In the genomic region with DNA sequence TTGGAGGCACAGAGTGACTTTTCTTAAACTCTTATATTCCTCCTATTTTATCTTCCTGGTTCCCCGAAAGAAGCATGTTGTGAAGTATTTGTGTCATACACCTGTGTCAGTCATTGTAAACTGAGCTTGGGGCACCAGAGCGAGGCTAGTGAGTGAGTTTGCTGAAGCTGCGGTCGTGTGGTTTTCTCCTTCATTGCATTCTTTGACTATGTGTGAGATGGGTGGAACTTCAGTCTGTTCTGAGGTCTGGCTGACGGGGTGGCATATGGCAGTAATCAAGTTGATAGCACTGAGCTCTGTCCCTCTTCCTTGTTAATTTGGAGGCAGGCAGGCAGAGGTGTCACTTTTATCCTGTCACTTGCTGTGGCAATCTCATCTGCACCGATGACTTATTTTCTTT, we compare ENCODE assay signal across 8 cellular contexts. TPM values are rescaled to one million over a fixed set of nuclear protein-coding genes. Genes with fewer than 3 reads are reported as not detected.
A peak's percentile ranks its signal among the peaks of the same experiment; 100 is the strongest.
DNase-seq lines count a peak whose midpoint lies in the region; ATAC-seq, FAIRE-seq and TF ChIP-seq lines count a peak whose summit lies in the region.

No MANE protein-coding gene starts in this region.

- H3K9me3 Mint-ChIP-seq in activated CD4-positive, alpha-beta memory T cell treated with anti-CD3 and anti-CD28 coated beads for 36 hours, result no peaks in the 10 kb centered on the region

- H3K27me3 ChIP-seq in BJ (ENCODE audit: control insufficient read depth, insufficient read depth, low read length) (no peaks in the 10 kb centered on the region), suprapubic skin (no peaks in the 10 kb centered on the region)

- H3K4me1 ChIP-seq in suprapubic skin, result peaks cover 64% of the 10 kb centered on the region

- H3K4me3 ChIP-seq in BJ (ENCODE audit: low read depth, low read length) (no peak overlapping the region), suprapubic skin (no peak overlapping the region)

- peaks cover 4% of the 10 kb centered on the region for H3K36me3 Mint-ChIP-seq in activated CD4-positive, alpha-beta memory T cell treated with anti-CD3 and anti-CD28 coated beads for 36 hours

- H3K4me1 Mint-ChIP-seq in activated CD4-positive, alpha-beta memory T cell treated with anti-CD3 and anti-CD28 coated beads for 36 hours (ENCODE audit: low read depth), result peaks cover 67% of the 10 kb centered on the region

- CTCF ChIA-PET in BJ (lab: Yijun Ruan, JAX), result interaction anchor here (1.8 to 1.9 kb wide), 2 partner anchors 16 to 24 kb away, joined by 4 to 8 read pairs; no protein-coding TSS in a partner anchor
- CTCF ChIA-PET in activated CD4-positive, alpha-beta memory T cell treated with anti-CD3 and anti-CD28 coated beads for 36 hours (lab: Charles Lee), result interaction anchor here (1.3 to 1.8 kb wide), 2 partner anchors 16 to 48 kb away, joined by 3 to 9 read pairs; a partner anchor contains a TSS

- POLR2A ChIA-PET in BJ (lab: Charles Lee), result interaction anchor here (0.6 to 0.7 kb wide), 2 partner anchors 180 to 1576 kb away, joined by 3 to 4 read pairs; no protein-coding TSS in a partner anchor
- POLR2A ChIA-PET in activated CD4-positive, alpha-beta memory T cell treated with anti-CD3 and anti-CD28 coated beads for 36 hours (lab: Charles Lee), result no interaction called here

- no peak for TF ChIP-seq POLR2A in suprapubic skin (IDR thresholded peaks at IDR 0.05)

- H3K9me3 ChIP-seq in suprapubic skin, result no peaks in the 10 kb centered on the region

- no peaks in the 10 kb centered on the region for H3K27me3 Mint-ChIP-seq in activated CD4-positive, alpha-beta memory T cell treated with anti-CD3 and anti-CD28 coated beads for 36 hours

- ATAC-seq in GM18867 (IDR thresholded peaks at IDR 0.05; ENCODE audit: unreplicated experiment) (peak; percentile 63), HG02885 (IDR thresholded peaks at IDR 0.05; ENCODE audit: poor library complexity, unreplicated experiment) (peak; percentile 61)

- intact Hi-C loops in activated CD4-positive, alpha-beta memory T cell treated with anti-CD3 and anti-CD28 coated beads for 36 hours (cut with micrococcal nuclease), result loop anchor here (10.0 kb wide), 2 partner anchors 164 to 194 kb away; a partner anchor contains a TSS

- WGBS in suprapubic skin, result 62% methylated on average over 6 of the region's 6 CpGs

- TF ChIP-seq CTCF in BJ (IDR thresholded peaks at IDR 0.05; ENCODE audit: insufficient read depth, low read depth, low read length) (no peak), suprapubic skin (IDR thresholded peaks at IDR 0.05) (no peak)

- no peak overlapping the region for H3K4me3 Mint-ChIP-seq in activated CD4-positive, alpha-beta memory T cell treated with anti-CD3 and anti-CD28 coated beads for 36 hours

- no peak overlapping the region for H3K27ac ChIP-seq in suprapubic skin

- H3K27ac Mint-ChIP-seq in activated CD4-positive, alpha-beta memory T cell treated with anti-CD3 and anti-CD28 coated beads for 36 hours, result no peak overlapping the region

- H3K36me3 ChIP-seq in BJ (ENCODE audit: control insufficient read depth, insufficient read depth, low read length) (no peaks in the 10 kb centered on the region; the same call in 1 of the 2 replicates), suprapubic skin (peaks cover 5% of the 10 kb centered on the region)

- FAIRE-seq in HTR-8/SVneo (lab: Jason Lieb, UNC), result no peak

- TF ChIP-seq EP300 in suprapubic skin (IDR thresholded peaks at IDR 0.05), result no peak

- DNase-seq in BJ (ENCODE audit: low read depth) (peak; percentile 46), HTR-8/SVneo (ENCODE audit: insufficient read length, low spot score) (no peak), T-helper 9 cell (no peak), suprapubic skin (ENCODE audit: low spot score in 2 of 2) (no peak), NCI-H526 (lab: John Stamatoyannopoulos, UW) (no peak)
- peak; percentile 48 for DNase-seq in activated CD4-positive, alpha-beta memory T cell treated with anti-CD3 and anti-CD28 coated beads for 36 hours

RNA-seq across cellular contexts. Expression of a gene that starts 4.2 kb away (rescaled TPM):
- 44.6 and 48.8 TPM in 2 replicates for polyA plus RNA-seq in BJ (2011; rRNA removed)
- polyA minus RNA-seq in BJ (2011; rRNA and poly(A)+ RNA removed), result 34.5 and 45.9 TPM in 2 replicates
- 10 to 100 TPM; 36.2 to 38.8 TPM for total RNA-seq in activated CD4-positive, alpha-beta memory T cell treated with anti-CD3 and anti-CD28 coated beads for 36 hours
- total RNA-seq in suprapubic skin, result 10 to 100 TPM; 60.4 to 80.9 (median 74.4) TPM

RNA-seq across cellular contexts. Expression of a gene that starts 4.9 kb away (rescaled TPM):
- 17.6 and 18.1 TPM in 2 replicates for polyA plus RNA-seq in BJ (2011; rRNA removed)
- 15.0 and 23.3 TPM in 2 replicates for polyA minus RNA-seq in BJ (2011; rRNA and poly(A)+ RNA removed)
- total RNA-seq in activated CD4-positive, alpha-beta memory T cell treated with anti-CD3 and anti-CD28 coated beads for 36 hours, result 100 to 1,000 TPM in 1 of 2 experiments, 10 to 100 TPM in 1; 94.6 to 101 TPM
- total RNA-seq in suprapubic skin, result 10 to 100 TPM; 26.8 to 37.6 (median 30.8) TPM

RNA-seq across cellular contexts. Expression of a gene that starts 24.5 kb away (rescaled TPM):
- polyA plus RNA-seq in BJ (2011; rRNA removed), result 38.2 and 57.4 TPM in 2 replicates
- 17.1 and 27.8 TPM in 2 replicates for polyA minus RNA-seq in BJ (2011; rRNA and poly(A)+ RNA removed)
- 10 to 100 TPM; 74.0 to 74.3 TPM for total RNA-seq in activated CD4-positive, alpha-beta memory T cell treated with anti-CD3 and anti-CD28 coated beads for 36 hours
- total RNA-seq in suprapubic skin, result 10 to 100 TPM; 31.7 to 62.8 (median 42.6) TPM

RNA-seq across cellular contexts. Expression of a gene that starts 24.7 kb away (rescaled TPM):
- 17.4 and 19.4 TPM in 2 replicates for polyA plus RNA-seq in BJ (2011; rRNA removed)
- polyA minus RNA-seq in BJ (2011; rRNA and poly(A)+ RNA removed), result 7.4 and 10.5 TPM in 2 replicates
- total RNA-seq in activated CD4-positive, alpha-beta memory T cell treated with anti-CD3 and anti-CD28 coated beads for 36 hours, result 10 to 100 TPM; 20.9 to 22.1 TPM
- total RNA-seq in suprapubic skin, result 10 to 100 TPM; 46.3 to 71.2 (median 59.8) TPM

RNA-seq across cellular contexts. Expression of a gene that starts 47.6 kb away (rescaled TPM):
- not detected in 2 replicates for polyA plus RNA-seq in BJ (2011; rRNA removed)
- not detected in 2 replicates for polyA minus RNA-seq in BJ (2011; rRNA and poly(A)+ RNA removed)
- 1 to 10 TPM; 7.1 to 8.6 TPM for total RNA-seq in activated CD4-positive, alpha-beta memory T cell treated with anti-CD3 and anti-CD28 coated beads for 36 hours
- 1 to 10 TPM; 5.1 to 6.1 (median 5.9) TPM for total RNA-seq in suprapubic skin

Comparison
In these comparisons a context has a peak if more than half of its experiments do, and no peak if none do; other contexts are left out.
1. DNase-seq: peak in BJ (single experiment) and activated CD4-positive, alpha-beta memory T cell treated with anti-CD3 and anti-CD28 coated beads for 36 hours (single experiment); none in HTR-8/SVneo (single experiment), T-helper 9 cell (single experiment), suprapubic skin (0 of 2) and NCI-H526 (0 of 2).